37 cellular contexts compared by ENCODE assay signal in the genomic region with DNA sequence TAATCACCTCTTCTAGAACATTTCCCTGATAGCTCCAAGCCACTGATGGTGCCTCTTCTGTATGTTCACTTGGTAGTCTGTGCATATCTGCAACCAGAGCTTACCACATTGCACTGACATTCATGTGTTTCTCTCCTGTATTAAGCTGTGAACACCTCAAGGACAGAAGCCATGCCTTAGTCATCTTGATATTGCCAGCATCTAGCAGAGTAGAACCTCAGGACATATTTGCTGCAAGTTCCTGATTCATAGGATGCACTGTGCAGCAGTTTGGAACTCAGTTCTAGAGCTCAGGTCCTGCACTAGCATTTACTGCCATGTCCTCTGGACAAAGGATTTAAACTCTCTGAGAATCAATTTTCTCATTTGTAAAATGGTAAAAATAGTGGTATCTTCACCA.
"Had no signal": no experiment of that assay in that cellular context is flagged by ENCODE, and none has a peak within 500 bp of the region (broad histone marks: within the 10 kb centered on the region; RNA-seq: fewer than 3 reads in every experiment).

No MANE protein-coding gene starts in this region.

- H3K4me3 Mint-ChIP-seq: activated naive CD4-positive, alpha-beta T cell treated with anti-CD3 and anti-CD28 coated beads for 36 hours; activated naive CD4-positive, alpha-beta T cell treated with anti-CD3 and anti-CD28 coated beads, Interleukin-2, amount 10 ng/mL, durations not matched to agents 7 days and 5 days; activated naive CD4-positive, alpha-beta T cell treated with anti-CD3 and anti-CD28 coated beads, Interleukin-2, amount 50 U/mL, for 24 hours; activated naive CD8-positive, alpha-beta T cell; activated naive CD8-positive, alpha-beta T cell treated with anti-CD3 and anti-CD28 coated beads for 36 hours; activated naive CD8-positive, alpha-beta T cell treated with anti-CD3 and anti-CD28 coated beads, Interleukin-2, amount 10 ng/mL, durations not matched to agents 7 days and 5 days; activated naive CD8-positive, alpha-beta T cell treated with anti-CD3 and anti-CD28 coated beads, Interleukin-2, amount 50 U/mL, for 24 hours; activated T-cell treated with anti-CD3 and anti-CD28 coated beads, Interleukin-2, amount 50 U/mL, for 24 hours; activated T-cell treated with anti-CD3 and anti-CD28 coated beads, Interleukin-2, amount 50 U/mL, for 4 hours; activated T-cell treated with anti-CD3 and anti-CD28 coated beads, Interleukin-2, amount 50 U/mL, for 72 hours; activated T-helper 1 cell treated with anti-CD3 and anti-CD28 coated beads, Interleukin-12 subunit alpha, Interleukin-12 subunit beta, Interleukin-2, Interleukin-4 antibody, amounts not matched to agents 30 ng/mL and 10 ng/mL and 1 ng/mL, durations not matched to agents 14 hours and 24 hours and 36 hours; activated T-helper 17 cell treated with anti-CD3 and anti-CD28 coated beads, Interleukin-2, amount 50 U/mL, for 72 hours; brain; central memory CD8-positive, alpha-beta T cell had no signal

- DNase-seq: activated effector memory CD4-positive, alpha-beta T cell treated with anti-CD3 and anti-CD28 coated beads, Interleukin-2, amount 50 U/mL, for 16 hours; activated effector memory CD4-positive, alpha-beta T cell treated with Interleukin-2 at 50 U/mL for 16 hours; activated gamma-delta T cell; activated gamma-delta T cell treated with Interleukin-2 at 50 U/mL for 16 hours; activated naive CD4-positive, alpha-beta T cell; activated naive CD4-positive, alpha-beta T cell treated with anti-CD3 and anti-CD28 coated beads for 36 hours; activated naive CD4-positive, alpha-beta T cell treated with anti-CD3 and anti-CD28 coated beads, Interleukin-2, amount 10 ng/mL, durations not matched to agents 7 days and 5 days; activated naive CD4-positive, alpha-beta T cell treated with anti-CD3 and anti-CD28 coated beads, Interleukin-2, amount 50 U/mL, for 16 hours; activated naive CD4-positive, alpha-beta T cell treated with Interleukin-2 at 50 U/mL for 16 hours; activated naive CD8-positive, alpha-beta T cell treated with anti-CD3 and anti-CD28 coated beads for 36 hours; activated naive CD8-positive, alpha-beta T cell treated with anti-CD3 and anti-CD28 coated beads, Interleukin-2, amount 10 ng/mL, durations not matched to agents 7 days and 5 days; activated naive CD8-positive, alpha-beta T cell treated with anti-CD3 and anti-CD28 coated beads, Interleukin-2, amount 50 U/mL, for 24 hours; activated T-cell treated with anti-CD3 and anti-CD28 coated beads, Interleukin-2, amount 50 U/mL, for 1 hour; activated T-cell treated with anti-CD3 and anti-CD28 coated beads, Interleukin-2, amount 50 U/mL, for 24 hours; activated T-cell treated with anti-CD3 and anti-CD28 coated beads, Interleukin-2, amount 50 U/mL, for 4 hours; activated T-cell treated with anti-CD3 and anti-CD28 coated beads, Interleukin-2, amount 50 U/mL, for 48 hours; activated T-cell treated with anti-CD3 and anti-CD28 coated beads, Interleukin-2, amount 50 U/mL, for 72 hours; adrenal gland; amniotic stem cell; amygdala; anterior cingulate cortex; aorta; body of pancreas; brain microvascular endothelial cell; caudate nucleus; central memory CD4-positive, alpha-beta T cell; cerebellar nuclear complex had no signal

- FAIRE-seq: astrocyte, bronchial epithelial cell had no signal

- H3K27me3 Mint-ChIP-seq: activated naive CD4-positive, alpha-beta T cell treated with anti-CD3 and anti-CD28 coated beads, Interleukin-2, amount 10 ng/mL, durations not matched to agents 7 days and 5 days; activated naive CD4-positive, alpha-beta T cell treated with anti-CD3 and anti-CD28 coated beads, Interleukin-2, amount 50 U/mL, for 24 hours; activated naive CD8-positive, alpha-beta T cell; activated naive CD8-positive, alpha-beta T cell treated with anti-CD3 and anti-CD28 coated beads for 36 hours; activated naive CD8-positive, alpha-beta T cell treated with anti-CD3 and anti-CD28 coated beads, Interleukin-2, amount 10 ng/mL, durations not matched to agents 7 days and 5 days; activated naive CD8-positive, alpha-beta T cell treated with anti-CD3 and anti-CD28 coated beads, Interleukin-2, amount 50 U/mL, for 24 hours; activated T-cell treated with anti-CD3 and anti-CD28 coated beads, Interleukin-2, amount 50 U/mL, for 24 hours; activated T-helper 17 cell treated with anti-CD3 and anti-CD28 coated beads, Interleukin-2, amount 50 U/mL, for 72 hours; brain; central memory CD8-positive, alpha-beta T cell had no signal

- H3K9me3 Mint-ChIP-seq: activated naive CD4-positive, alpha-beta T cell treated with anti-CD3 and anti-CD28 coated beads, Interleukin-2, amount 50 U/mL, for 24 hours; activated naive CD8-positive, alpha-beta T cell treated with anti-CD3 and anti-CD28 coated beads for 36 hours; activated naive CD8-positive, alpha-beta T cell treated with anti-CD3 and anti-CD28 coated beads, Interleukin-2, amount 10 ng/mL, durations not matched to agents 7 days and 5 days; activated T-helper 1 cell treated with anti-CD3 and anti-CD28 coated beads, Interleukin-12 subunit alpha, Interleukin-12 subunit beta, Interleukin-2, Interleukin-4 antibody, amounts not matched to agents 30 ng/mL and 10 ng/mL and 1 ng/mL, durations not matched to agents 14 hours and 24 hours and 36 hours; activated T-helper 2 cell treated with anti-CD3 and anti-CD28 coated beads, Interferon-gamma antibody, Interleukin-2, Interleukin-4, amounts not matched to agents 10 μg/mL and 5 μg/mL and 100 μg/mL, durations not matched to agents 14 hours and 24 hours and 36 hours; brain had no signal

- H3K4me1 Mint-ChIP-seq: activated naive CD4-positive, alpha-beta T cell treated with anti-CD3 and anti-CD28 coated beads, Interleukin-2, amount 10 ng/mL, durations not matched to agents 7 days and 5 days; activated naive CD4-positive, alpha-beta T cell treated with anti-CD3 and anti-CD28 coated beads, Interleukin-2, amount 50 U/mL, for 24 hours; activated naive CD8-positive, alpha-beta T cell treated with anti-CD3 and anti-CD28 coated beads for 36 hours; activated naive CD8-positive, alpha-beta T cell treated with anti-CD3 and anti-CD28 coated beads, Interleukin-2, amount 10 ng/mL, durations not matched to agents 7 days and 5 days; activated naive CD8-positive, alpha-beta T cell treated with anti-CD3 and anti-CD28 coated beads, Interleukin-2, amount 50 U/mL, for 24 hours; activated T-helper 17 cell treated with anti-CD3 and anti-CD28 coated beads, Interleukin-2, amount 50 U/mL, for 72 hours; central memory CD8-positive, alpha-beta T cell had no signal

- H3K27ac Mint-ChIP-seq: activated naive CD4-positive, alpha-beta T cell treated with anti-CD3 and anti-CD28 coated beads for 36 hours; activated naive CD4-positive, alpha-beta T cell treated with anti-CD3 and anti-CD28 coated beads, Interleukin-2, amount 10 ng/mL, durations not matched to agents 7 days and 5 days; activated naive CD4-positive, alpha-beta T cell treated with anti-CD3 and anti-CD28 coated beads, Interleukin-2, amount 50 U/mL, for 24 hours; activated naive CD4-positive, alpha-beta T cell treated with anti-CD3 and anti-CD28 coated beads, Interleukin-2, amount 50 U/mL, for 72 hours; activated naive CD8-positive, alpha-beta T cell; activated naive CD8-positive, alpha-beta T cell treated with anti-CD3 and anti-CD28 coated beads for 36 hours; activated naive CD8-positive, alpha-beta T cell treated with anti-CD3 and anti-CD28 coated beads, Interleukin-2, amount 10 ng/mL, durations not matched to agents 7 days and 5 days; activated naive CD8-positive, alpha-beta T cell treated with anti-CD3 and anti-CD28 coated beads, Interleukin-2, amount 50 U/mL, for 24 hours; activated T-cell treated with anti-CD3 and anti-CD28 coated beads, Interleukin-2, amount 50 U/mL, for 24 hours; activated T-cell treated with anti-CD3 and anti-CD28 coated beads, Interleukin-2, amount 50 U/mL, for 72 hours; activated T-helper 1 cell treated with anti-CD3 and anti-CD28 coated beads, Interleukin-12 subunit alpha, Interleukin-12 subunit beta, Interleukin-2, Interleukin-4 antibody, amounts not matched to agents 30 ng/mL and 10 ng/mL and 1 ng/mL, durations not matched to agents 14 hours and 24 hours and 36 hours; activated T-helper 17 cell treated with anti-CD3 and anti-CD28 coated beads, Interleukin-2, amount 50 U/mL, for 72 hours; activated T-helper 2 cell treated with anti-CD3 and anti-CD28 coated beads, Interferon-gamma antibody, Interleukin-2, Interleukin-4, amounts not matched to agents 10 μg/mL and 5 μg/mL and 100 μg/mL, durations not matched to agents 14 hours and 24 hours and 36 hours; brain had no signal

- H3K36me3 Mint-ChIP-seq: activated naive CD4-positive, alpha-beta T cell treated with anti-CD3 and anti-CD28 coated beads, Interleukin-2, amount 10 ng/mL, durations not matched to agents 7 days and 5 days; activated naive CD4-positive, alpha-beta T cell treated with anti-CD3 and anti-CD28 coated beads, Interleukin-2, amount 50 U/mL, for 24 hours; activated naive CD4-positive, alpha-beta T cell treated with anti-CD3 and anti-CD28 coated beads, Interleukin-2, amount 50 U/mL, for 72 hours; activated naive CD8-positive, alpha-beta T cell; activated naive CD8-positive, alpha-beta T cell treated with anti-CD3 and anti-CD28 coated beads for 36 hours; activated naive CD8-positive, alpha-beta T cell treated with anti-CD3 and anti-CD28 coated beads, Interleukin-2, amount 10 ng/mL, durations not matched to agents 7 days and 5 days; brain had no signal
